Comparison of ENCODE assay signal across 34 cellular contexts in genomic region chr6:38270367-38270766, GRCh38.
DNase-seq lines count a peak whose midpoint lies in the region; FAIRE-seq and TF ChIP-seq lines count a peak whose summit lies in the region.
"Had no signal": no experiment of that assay in that cellular context is flagged by ENCODE, and none has a peak within 500 bp of the region (broad histone marks: within the 10 kb centered on the region; RNA-seq: fewer than 3 reads in every experiment).

No MANE protein-coding gene starts in this region.

- H3K27ac ChIP-seq in HUES48 (ENCODE audit: low read depth, low read length) (peak overlapping the region; percentile 63), astrocyte (ENCODE audit: low read depth, low read length) (peak overlapping the region; percentile 40)
- H3K27ac ChIP-seq: BLaER1, esophagus muscularis mucosa, hepatocyte, neural progenitor cell, thoracic aorta had no signal

- FAIRE-seq in astrocyte (lab: Jason Lieb, UNC): no peak
- FAIRE-seq: endometrium, frontal cortex had no signal

- H3K4me3 ChIP-seq in HUES48 (ENCODE audit: low read depth, low read length): no peak overlapping the region
- no peak overlapping the region for H3K4me3 ChIP-seq in astrocyte (ENCODE audit: insufficient read depth, low read depth, low read length)
- H3K4me3 ChIP-seq: BLaER1, esophagus muscularis mucosa, hepatocyte, neural progenitor cell, thoracic aorta, uterus had no signal

- peaks cover 53% of the 10 kb centered on the region for H3K4me1 ChIP-seq in HUES48 (ENCODE audit: control insufficient read depth, insufficient read depth, low read length)
- H3K4me1 ChIP-seq in astrocyte (ENCODE audit: insufficient read depth, low read length): peaks cover 45% of the 10 kb centered on the region
- H3K4me1 ChIP-seq: BLaER1, uterus had no signal

- TF ChIP-seq CTCF in astrocyte (IDR thresholded peaks at IDR 0.05; ENCODE audit: insufficient read depth, low read depth, low read length): no peak

- H3K36me3 Mint-ChIP-seq in astrocyte (ENCODE audit: low read depth, unreplicated experiment): peaks cover 2% of the 10 kb centered on the region
- H3K36me3 Mint-ChIP-seq: neural progenitor cell had no signal

- H2AFZ ChIP-seq in astrocyte (ENCODE audit: low read depth, low read length): no peak overlapping the region
- H2AFZ ChIP-seq: hepatocyte, neural progenitor cell had no signal

- no peaks in the 10 kb centered on the region for H4K20me1 ChIP-seq in astrocyte (ENCODE audit: insufficient read depth, low read length)
- H4K20me1 ChIP-seq: BLaER1 had no signal

- H3K27me3 ChIP-seq in HUES48 (ENCODE audit: control insufficient read depth, insufficient read depth, low read length): no peaks in the 10 kb centered on the region
- no peaks in the 10 kb centered on the region for H3K27me3 ChIP-seq in astrocyte (ENCODE audit: insufficient read depth, low read length)
- H3K27me3 ChIP-seq: BLaER1, esophagus muscularis mucosa, hepatocyte, neural progenitor cell, uterus had no signal

- H3K9me3 Mint-ChIP-seq in astrocyte (ENCODE audit: unreplicated experiment): no peaks in the 10 kb centered on the region
- H3K9me3 Mint-ChIP-seq: activated naive CD8-positive, alpha-beta T cell treated with anti-CD3 and anti-CD28 coated beads, Interleukin-2, amount 50 U/mL, for 24 hours; central memory CD8-positive, alpha-beta T cell; neural progenitor cell; T-helper 1 cell treated with Interleukin-12 subunit alpha and Interleukin-12 subunit beta and Interleukin-4 antibody, amounts not matched to agents 30 μg/mL and 1 μg/mL, for 36 hours had no signal

- peak overlapping the region; percentile 54 for H3K4me2 ChIP-seq in astrocyte (ENCODE audit: low read length)
- H3K4me2 ChIP-seq: BLaER1, hepatocyte, neural progenitor cell had no signal

- no peak overlapping the region for H3K27ac Mint-ChIP-seq in astrocyte (ENCODE audit: unreplicated experiment)
- H3K27ac Mint-ChIP-seq: activated naive CD8-positive, alpha-beta T cell treated with anti-CD3 and anti-CD28 coated beads, Interleukin-2, amount 50 U/mL, for 24 hours; neural progenitor cell; T-helper 1 cell treated with Interleukin-12 subunit alpha and Interleukin-12 subunit beta and Interleukin-4 antibody, amounts not matched to agents 30 μg/mL and 1 μg/mL, for 36 hours had no signal

- H3K27me3 Mint-ChIP-seq in astrocyte (ENCODE audit: low read depth, unreplicated experiment): no peaks in the 10 kb centered on the region
- H3K27me3 Mint-ChIP-seq: activated naive CD8-positive, alpha-beta T cell treated with anti-CD3 and anti-CD28 coated beads, Interleukin-2, amount 50 U/mL, for 24 hours; central memory CD8-positive, alpha-beta T cell had no signal

- H3K9me3 ChIP-seq in HUES48 (ENCODE audit: control insufficient read depth, insufficient read depth, low read length) (no peaks in the 10 kb centered on the region), astrocyte (ENCODE audit: insufficient read depth, low read depth, low read length) (no peaks in the 10 kb centered on the region)
- H3K9me3 ChIP-seq: BLaER1, esophagus muscularis mucosa, thoracic aorta, uterus had no signal

- H3K36me3 ChIP-seq in HUES48 (ENCODE audit: control insufficient read depth, insufficient read depth, low read length): no peaks in the 10 kb centered on the region
- H3K36me3 ChIP-seq in astrocyte (ENCODE audit: insufficient read depth, low read length): no peaks in the 10 kb centered on the region
- H3K36me3 ChIP-seq: BLaER1, esophagus muscularis mucosa, neural progenitor cell, thoracic aorta, uterus had no signal

- H3K4me1 Mint-ChIP-seq in astrocyte (ENCODE audit: low read depth, unreplicated experiment): peaks cover 55% of the 10 kb centered on the region

- H3K4me3 Mint-ChIP-seq in astrocyte (ENCODE audit: unreplicated experiment): no peak overlapping the region
- H3K4me3 Mint-ChIP-seq: activated naive CD8-positive, alpha-beta T cell treated with anti-CD3 and anti-CD28 coated beads, Interleukin-2, amount 50 U/mL, for 24 hours; central memory CD8-positive, alpha-beta T cell; neural progenitor cell; T-helper 1 cell treated with Interleukin-12 subunit alpha and Interleukin-12 subunit beta and Interleukin-4 antibody, amounts not matched to agents 30 μg/mL and 1 μg/mL, for 36 hours had no signal

- H3K79me2 ChIP-seq in astrocyte (ENCODE audit: insufficient read depth, low read length): no peaks in the 10 kb centered on the region
- H3K79me2 ChIP-seq: hepatocyte had no signal

- H3K9ac ChIP-seq in HUES48 (ENCODE audit: low read depth, low read length): no peak overlapping the region
- no peak overlapping the region for H3K9ac ChIP-seq in astrocyte (ENCODE audit: low read length)
- H3K9ac ChIP-seq: BLaER1, neural progenitor cell had no signal

- DNase-seq in astrocyte (ENCODE audit: low read depth) (no peak), islet precursor cell (peak; percentile 58), superior temporal gyrus (ENCODE audit: extremely low spot score) (peak; percentile 13), midbrain (lab: John Stamatoyannopoulos, UW) (no peak), AG20443 (ENCODE audit: low spot score) (no peak), ureter (ENCODE audit: low spot score) (no peak)
- DNase-seq: activated CD4-positive, alpha-beta T cell treated with anti-CD3 and anti-CD28 coated beads, Interleukin-2, amount 50 U/mL, for 4 hours; activated CD4-positive, CD25-positive, alpha-beta regulatory T cell; activated naive CD8-positive, alpha-beta T cell treated with anti-CD3 and anti-CD28 coated beads, Interleukin-2, amount 50 U/mL, for 24 hours; activated T-cell treated with anti-CD3 and anti-CD28 coated beads, Interleukin-2, amount 50 U/mL, for 48 hours; dermis blood vessel endothelial cell; DMS153; GDM1; left cardiac atrium; NCI-H1092; NCI-H1694; NCI-H446 treated with DMSO at 0.1 percent for 48 hours; NCI-H82; posterior cingulate gyrus; right cardiac atrium; RPMI8226; stimulated activated CD4-positive, alpha-beta T cell treated with anti-CD3 and anti-CD28 coated beads, Interleukin-1b, Interleukin-23, amount 100 ng/mL, for 48 hours; stimulated activated naive CD8-positive, alpha-beta T cell treated with anti-CD3 and anti-CD28 coated beads, Interleukin-15, Interleukin-2, amounts not matched to agents 100 U/mL and 50 U/mL, for 24 hours; uterus had no signal

Comparison
In these comparisons a context has a peak if more than half of its experiments do, and no peak if none do; other contexts are left out.
1. DNase-seq: peak in islet precursor cell (single experiment) and superior temporal gyrus (single experiment); none in astrocyte (single experiment), midbrain (single experiment), AG20443 (single experiment) and ureter (single experiment).